In the genomic region with DNA sequence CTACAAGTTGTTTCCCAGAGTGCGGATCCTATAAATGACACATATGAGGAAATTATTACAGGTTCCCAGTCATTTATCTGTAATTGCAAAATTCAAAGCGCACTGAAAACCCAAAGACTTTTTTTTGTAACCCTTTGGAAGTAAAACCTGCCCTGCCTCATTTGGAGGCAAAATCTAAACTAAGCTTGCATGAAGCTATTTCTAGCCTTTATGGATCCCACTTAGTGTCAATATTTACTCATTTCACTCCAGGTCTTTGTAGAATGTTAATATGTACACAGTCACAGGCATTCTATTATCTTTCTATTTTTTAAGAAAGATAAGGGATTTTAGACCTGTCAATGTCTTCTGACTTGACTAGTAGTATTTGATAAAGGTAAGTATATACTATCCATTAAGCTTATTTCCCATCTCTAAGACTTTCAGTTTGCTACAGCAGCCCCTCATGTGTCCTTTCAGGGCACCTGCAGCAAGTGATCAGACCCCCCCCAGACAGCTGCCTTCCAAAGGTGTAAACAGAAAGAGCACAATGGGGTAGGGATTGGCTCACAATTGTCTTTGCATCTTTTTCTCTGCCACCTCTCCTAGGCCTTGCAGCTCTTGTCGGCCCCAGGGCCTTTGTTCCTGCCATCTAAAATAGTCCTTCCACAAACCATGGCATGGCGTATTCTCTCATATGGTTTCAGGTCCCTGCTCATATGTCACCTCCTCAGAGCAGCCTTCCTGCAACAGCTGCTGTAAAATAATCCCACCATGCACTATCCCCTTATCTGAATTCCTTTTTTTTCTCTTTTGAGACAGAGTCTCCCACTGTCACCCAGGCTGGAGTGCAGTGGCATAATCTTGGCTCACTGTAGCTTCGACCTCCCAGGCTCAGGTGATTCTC, we compare ENCODE assay signal across 1 cellular context.
TF ChIP-seq lines count a peak whose summit lies in the region.

No MANE protein-coding gene starts in this region.

TF ChIP-seq in HepG2, 621 proteins besides CTCF, POLR2A, EP300 and RAD21 (continued from another document and continues in another):
- TF ChIP-seq, protein P1, sequence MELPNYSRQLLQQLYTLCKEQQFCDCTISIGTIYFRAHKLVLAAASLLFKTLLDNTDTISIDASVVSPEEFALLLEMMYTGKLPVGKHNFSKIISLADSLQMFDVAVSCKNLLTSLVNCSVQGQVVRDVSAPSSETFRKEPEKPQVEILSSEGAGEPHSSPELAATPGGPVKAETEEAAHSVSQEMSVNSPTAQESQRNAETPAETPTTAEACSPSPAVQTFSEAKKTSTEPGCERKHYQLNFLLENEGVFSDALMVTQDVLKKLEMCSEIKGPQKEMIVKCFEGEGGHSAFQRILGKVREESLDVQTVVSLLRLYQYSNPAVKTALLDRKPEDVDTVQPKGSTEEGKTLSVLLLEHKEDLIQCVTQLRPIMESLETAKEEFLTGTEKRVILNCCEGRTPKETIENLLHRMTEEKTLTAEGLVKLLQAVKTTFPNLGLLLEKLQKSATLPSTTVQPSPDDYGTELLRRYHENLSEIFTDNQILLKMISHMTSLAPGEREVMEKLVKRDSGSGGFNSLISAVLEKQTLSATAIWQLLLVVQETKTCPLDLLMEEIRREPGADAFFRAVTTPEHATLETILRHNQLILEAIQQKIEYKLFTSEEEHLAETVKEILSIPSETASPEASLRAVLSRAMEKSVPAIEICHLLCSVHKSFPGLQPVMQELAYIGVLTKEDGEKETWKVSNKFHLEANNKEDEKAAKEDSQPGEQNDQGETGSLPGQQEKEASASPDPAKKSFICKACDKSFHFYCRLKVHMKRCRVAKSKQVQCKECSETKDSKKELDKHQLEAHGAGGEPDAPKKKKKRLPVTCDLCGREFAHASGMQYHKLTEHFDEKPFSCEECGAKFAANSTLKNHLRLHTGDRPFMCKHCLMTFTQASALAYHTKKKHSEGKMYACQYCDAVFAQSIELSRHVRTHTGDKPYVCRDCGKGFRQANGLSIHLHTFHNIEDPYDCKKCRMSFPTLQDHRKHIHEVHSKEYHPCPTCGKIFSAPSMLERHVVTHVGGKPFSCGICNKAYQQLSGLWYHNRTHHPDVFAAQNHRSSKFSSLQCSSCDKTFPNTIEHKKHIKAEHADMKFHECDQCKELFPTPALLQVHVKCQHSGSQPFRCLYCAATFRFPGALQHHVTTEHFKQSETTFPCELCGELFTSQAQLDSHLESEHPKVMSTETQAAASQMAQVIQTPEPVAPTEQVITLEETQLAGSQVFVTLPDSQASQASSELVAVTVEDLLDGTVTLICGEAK (IDR thresholded peaks at IDR 0.05) = no peak
- TF ChIP-seq, protein P1 (CRISPR knock-in tag; IDR thresholded peaks at IDR 0.05) = no peak
- TF ChIP-seq, protein P2, sequence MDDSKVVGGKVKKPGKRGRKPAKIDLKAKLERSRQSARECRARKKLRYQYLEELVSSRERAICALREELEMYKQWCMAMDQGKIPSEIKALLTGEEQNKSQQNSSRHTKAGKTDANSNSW (CRISPR knock-in tag; IDR thresholded peaks at IDR 0.05; ENCODE audit: borderline replicate concordance) = no peak
- TF ChIP-seq ZNF337 (CRISPR knock-in tag; IDR thresholded peaks at IDR 0.05; ENCODE audit: borderline replicate concordance, low read depth) (no peak), SALL1 (CRISPR knock-in tag; IDR thresholded peaks at IDR 0.05) (0 out of 2 replicates have a peak, but pooled peaks have one; percentile 22), ZNF883 (CRISPR knock-in tag; IDR thresholded peaks at IDR 0.05; ENCODE audit: not compliant biosample characterization) (no peak), ZNF567 (CRISPR knock-in tag; IDR thresholded peaks at IDR 0.05; ENCODE audit: borderline replicate concordance) (no peak), MAFG (CRISPR knock-in tag; IDR thresholded peaks at IDR 0.05) (no peak), ZSCAN22 (CRISPR knock-in tag; IDR thresholded peaks at IDR 0.05) (no peak), ZSCAN30 (CRISPR knock-in tag; IDR thresholded peaks at IDR 0.05) (no peak), SIN3A (IDR thresholded peaks at IDR 0.05; ENCODE audit: borderline replicate concordance, low read depth, low read length) (no peak), MATR3 (CRISPR knock-in tag; IDR thresholded peaks at IDR 0.05) (no peak), SSRP1 (CRISPR knock-in tag; IDR thresholded peaks at IDR 0.05) (no peak), ATF7 (IDR thresholded peaks at IDR 0.05) (no peak), ATF7 (CRISPR knock-in tag; IDR thresholded peaks at IDR 0.05) (no peak), PITX1 (CRISPR knock-in tag; IDR thresholded peaks at IDR 0.05) (no peak), ZNF644 (CRISPR knock-in tag; IDR thresholded peaks at IDR 0.05; ENCODE audit: low read depth) (no peak), HNRNPUL1 (IDR thresholded peaks at IDR 0.05; ENCODE audit: low read depth, low read length) (no peak), JUNB (CRISPR knock-in tag; IDR thresholded peaks at IDR 0.05; ENCODE audit: borderline replicate concordance) (no peak), ATF1 (CRISPR knock-in tag; IDR thresholded peaks at IDR 0.05) (no peak), ZNF564 (CRISPR knock-in tag; IDR thresholded peaks at IDR 0.05) (no peak), KDM4B (CRISPR knock-in tag; IDR thresholded peaks at IDR 0.05) (no peak), ZMAT3 (CRISPR knock-in tag; conservative IDR thresholded peaks at IDR 0.05) (no peak), ZNF251 (CRISPR knock-in tag; IDR thresholded peaks at IDR 0.05) (no peak), ZNF737 (CRISPR knock-in tag; IDR thresholded peaks at IDR 0.05; ENCODE audit: borderline replicate concordance) (no peak), CBX1 (IDR thresholded peaks at IDR 0.05; ENCODE audit: low read depth) (no peak), ZBTB1 (CRISPR knock-in tag; IDR thresholded peaks at IDR 0.05; ENCODE audit: borderline replicate concordance) (no peak), ERF (CRISPR knock-in tag; IDR thresholded peaks at IDR 0.05) (no peak), XRCC5 (optimal IDR thresholded peaks at IDR 0.05; ENCODE audit: low read length) (no peak), ZNF570 (CRISPR knock-in tag; IDR thresholded peaks at IDR 0.05; ENCODE audit: borderline replicate concordance) (no peak), PAX8 (CRISPR knock-in tag; IDR thresholded peaks at IDR 0.05; ENCODE audit: borderline replicate concordance) (no peak), HMGA1 (CRISPR knock-in tag; conservative IDR thresholded peaks at IDR 0.05) (no peak), HIVEP1 (CRISPR knock-in tag; IDR thresholded peaks at IDR 0.05) (no peak)
- TF ChIP-seq, protein P3, sequence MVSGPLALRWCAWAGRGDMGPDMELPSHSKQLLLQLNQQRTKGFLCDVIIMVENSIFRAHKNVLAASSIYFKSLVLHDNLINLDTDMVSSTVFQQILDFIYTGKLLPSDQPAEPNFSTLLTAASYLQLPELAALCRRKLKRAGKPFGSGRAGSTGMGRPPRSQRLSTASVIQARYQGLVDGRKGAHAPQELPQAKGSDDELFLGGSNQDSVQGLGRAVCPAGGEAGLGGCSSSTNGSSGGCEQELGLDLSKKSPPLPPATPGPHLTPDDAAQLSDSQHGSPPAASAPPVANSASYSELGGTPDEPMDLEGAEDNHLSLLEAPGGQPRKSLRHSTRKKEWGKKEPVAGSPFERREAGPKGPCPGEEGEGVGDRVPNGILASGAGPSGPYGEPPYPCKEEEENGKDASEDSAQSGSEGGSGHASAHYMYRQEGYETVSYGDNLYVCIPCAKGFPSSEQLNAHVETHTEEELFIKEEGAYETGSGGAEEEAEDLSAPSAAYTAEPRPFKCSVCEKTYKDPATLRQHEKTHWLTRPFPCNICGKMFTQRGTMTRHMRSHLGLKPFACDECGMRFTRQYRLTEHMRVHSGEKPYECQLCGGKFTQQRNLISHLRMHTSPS (CRISPR knock-in tag; IDR thresholded peaks at IDR 0.05; ENCODE audit: low read depth) = no peak
- TF ChIP-seq, protein P4, sequence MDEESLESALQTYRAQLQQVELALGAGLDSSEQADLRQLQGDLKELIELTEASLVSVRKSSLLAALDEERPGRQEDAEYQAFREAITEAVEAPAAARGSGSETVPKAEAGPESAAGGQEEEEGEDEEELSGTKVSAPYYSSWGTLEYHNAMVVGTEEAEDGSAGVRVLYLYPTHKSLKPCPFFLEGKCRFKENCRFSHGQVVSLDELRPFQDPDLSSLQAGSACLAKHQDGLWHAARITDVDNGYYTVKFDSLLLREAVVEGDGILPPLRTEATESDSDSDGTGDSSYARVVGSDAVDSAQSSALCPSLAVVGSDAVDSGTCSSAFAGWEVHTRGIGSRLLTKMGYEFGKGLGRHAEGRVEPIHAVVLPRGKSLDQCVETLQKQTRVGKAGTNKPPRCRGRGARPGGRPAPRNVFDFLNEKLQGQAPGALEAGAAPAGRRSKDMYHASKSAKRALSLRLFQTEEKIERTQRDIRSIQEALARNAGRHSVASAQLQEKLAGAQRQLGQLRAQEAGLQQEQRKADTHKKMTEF (CRISPR knock-in tag; IDR thresholded peaks at IDR 0.05) = no peak
- TF ChIP-seq, protein P5, sequence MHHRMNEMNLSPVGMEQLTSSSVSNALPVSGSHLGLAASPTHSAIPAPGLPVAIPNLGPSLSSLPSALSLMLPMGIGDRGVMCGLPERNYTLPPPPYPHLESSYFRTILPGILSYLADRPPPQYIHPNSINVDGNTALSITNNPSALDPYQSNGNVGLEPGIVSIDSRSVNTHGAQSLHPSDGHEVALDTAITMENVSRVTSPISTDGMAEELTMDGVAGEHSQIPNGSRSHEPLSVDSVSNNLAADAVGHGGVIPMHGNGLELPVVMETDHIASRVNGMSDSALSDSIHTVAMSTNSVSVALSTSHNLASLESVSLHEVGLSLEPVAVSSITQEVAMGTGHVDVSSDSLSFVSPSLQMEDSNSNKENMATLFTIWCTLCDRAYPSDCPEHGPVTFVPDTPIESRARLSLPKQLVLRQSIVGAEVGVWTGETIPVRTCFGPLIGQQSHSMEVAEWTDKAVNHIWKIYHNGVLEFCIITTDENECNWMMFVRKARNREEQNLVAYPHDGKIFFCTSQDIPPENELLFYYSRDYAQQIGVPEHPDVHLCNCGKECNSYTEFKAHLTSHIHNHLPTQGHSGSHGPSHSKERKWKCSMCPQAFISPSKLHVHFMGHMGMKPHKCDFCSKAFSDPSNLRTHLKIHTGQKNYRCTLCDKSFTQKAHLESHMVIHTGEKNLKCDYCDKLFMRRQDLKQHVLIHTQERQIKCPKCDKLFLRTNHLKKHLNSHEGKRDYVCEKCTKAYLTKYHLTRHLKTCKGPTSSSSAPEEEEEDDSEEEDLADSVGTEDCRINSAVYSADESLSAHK (CRISPR knock-in tag; IDR thresholded peaks at IDR 0.05; ENCODE audit: borderline replicate concordance) = no peak
- TF ChIP-seq, protein P6, sequence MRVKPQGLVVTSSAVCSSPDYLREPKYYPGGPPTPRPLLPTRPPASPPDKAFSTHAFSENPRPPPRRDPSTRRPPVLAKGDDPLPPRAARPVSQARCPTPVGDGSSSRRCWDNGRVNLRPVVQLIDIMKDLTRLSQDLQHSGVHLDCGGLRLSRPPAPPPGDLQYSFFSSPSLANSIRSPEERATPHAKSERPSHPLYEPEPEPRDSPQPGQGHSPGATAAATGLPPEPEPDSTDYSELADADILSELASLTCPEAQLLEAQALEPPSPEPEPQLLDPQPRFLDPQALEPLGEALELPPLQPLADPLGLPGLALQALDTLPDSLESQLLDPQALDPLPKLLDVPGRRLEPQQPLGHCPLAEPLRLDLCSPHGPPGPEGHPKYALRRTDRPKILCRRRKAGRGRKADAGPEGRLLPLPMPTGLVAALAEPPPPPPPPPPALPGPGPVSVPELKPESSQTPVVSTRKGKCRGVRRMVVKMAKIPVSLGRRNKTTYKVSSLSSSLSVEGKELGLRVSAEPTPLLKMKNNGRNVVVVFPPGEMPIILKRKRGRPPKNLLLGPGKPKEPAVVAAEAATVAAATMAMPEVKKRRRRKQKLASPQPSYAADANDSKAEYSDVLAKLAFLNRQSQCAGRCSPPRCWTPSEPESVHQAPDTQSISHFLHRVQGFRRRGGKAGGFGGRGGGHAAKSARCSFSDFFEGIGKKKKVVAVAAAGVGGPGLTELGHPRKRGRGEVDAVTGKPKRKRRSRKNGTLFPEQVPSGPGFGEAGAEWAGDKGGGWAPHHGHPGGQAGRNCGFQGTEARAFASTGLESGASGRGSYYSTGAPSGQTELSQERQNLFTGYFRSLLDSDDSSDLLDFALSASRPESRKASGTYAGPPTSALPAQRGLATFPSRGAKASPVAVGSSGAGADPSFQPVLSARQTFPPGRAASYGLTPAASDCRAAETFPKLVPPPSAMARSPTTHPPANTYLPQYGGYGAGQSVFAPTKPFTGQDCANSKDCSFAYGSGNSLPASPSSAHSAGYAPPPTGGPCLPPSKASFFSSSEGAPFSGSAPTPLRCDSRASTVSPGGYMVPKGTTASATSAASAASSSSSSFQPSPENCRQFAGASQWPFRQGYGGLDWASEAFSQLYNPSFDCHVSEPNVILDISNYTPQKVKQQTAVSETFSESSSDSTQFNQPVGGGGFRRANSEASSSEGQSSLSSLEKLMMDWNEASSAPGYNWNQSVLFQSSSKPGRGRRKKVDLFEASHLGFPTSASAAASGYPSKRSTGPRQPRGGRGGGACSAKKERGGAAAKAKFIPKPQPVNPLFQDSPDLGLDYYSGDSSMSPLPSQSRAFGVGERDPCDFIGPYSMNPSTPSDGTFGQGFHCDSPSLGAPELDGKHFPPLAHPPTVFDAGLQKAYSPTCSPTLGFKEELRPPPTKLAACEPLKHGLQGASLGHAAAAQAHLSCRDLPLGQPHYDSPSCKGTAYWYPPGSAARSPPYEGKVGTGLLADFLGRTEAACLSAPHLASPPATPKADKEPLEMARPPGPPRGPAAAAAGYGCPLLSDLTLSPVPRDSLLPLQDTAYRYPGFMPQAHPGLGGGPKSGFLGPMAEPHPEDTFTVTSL (CRISPR knock-in tag; IDR thresholded peaks at IDR 0.05; ENCODE audit: borderline replicate concordance) = peak; percentile 58; the same call in 1 of the 2 replicates
